ENCODE assay signal across 12 cellular contexts in genomic region chr20:38599410-38599882, GRCh38. TPM values are rescaled to one million over a fixed set of nuclear protein-coding genes. Genes with fewer than 3 reads are reported as not detected.
A peak's percentile ranks its signal among the peaks of the same experiment; 100 is the strongest.
DNase-seq lines count a peak whose midpoint lies in the region; ATAC-seq and TF ChIP-seq lines count a peak whose summit lies in the region.
"Had no signal": no experiment of that assay in that cellular context is flagged by ENCODE, and none has a peak within 500 bp of the region (broad histone marks: within the 10 kb centered on the region; RNA-seq: fewer than 3 reads in every experiment).

No MANE protein-coding gene starts in this region.

- no peak overlapping the region for H3K27ac ChIP-seq in SJCRH30
- no peak overlapping the region for H3K27ac ChIP-seq in heart left ventricle
- H3K27ac ChIP-seq in psoas muscle, result no peak overlapping the region
- H3K27ac ChIP-seq: neural progenitor cell had no signal

- TF ChIP-seq CTCF in heart left ventricle (IDR thresholded peaks at IDR 0.05) (no peak), psoas muscle (IDR thresholded peaks at IDR 0.05) (no peak)

- H3K36me3 ChIP-seq in SJCRH30, result no peaks in the 10 kb centered on the region
- H3K36me3 ChIP-seq in heart left ventricle, result no peaks in the 10 kb centered on the region
- no peaks in the 10 kb centered on the region for H3K36me3 ChIP-seq in psoas muscle (ENCODE audit: insufficient read depth in 1 of 2, low read depth in 1 of 2)
- H3K36me3 ChIP-seq: neural progenitor cell had no signal

- H3K4me1 ChIP-seq in SJCRH30 (no peaks in the 10 kb centered on the region), heart left ventricle (peaks cover 0 to 11% (median 0%) of the 10 kb centered on the region in 12 donors), psoas muscle (no peaks in the 10 kb centered on the region)

- intact Hi-C loops in heart left ventricle (cut with DNase I), result no loop called here
- intact Hi-C loops in psoas muscle (cut with DNase I), result no loop called here

- DNase-seq in HT-29 (ENCODE audit: low spot score), result peak; percentile 81
- DNase-seq in SJCRH30, result peak; percentile 36 to 45
- DNase-seq in heart left ventricle, result peak; percentile 55 to 82 (median 81)
- peak; percentile 28 to 53 for DNase-seq in psoas muscle
- DNase-seq in NCI-H1436 (lab: John Stamatoyannopoulos, UW), result no peak
- DNase-seq: DMS 273 treated with DMSO at 0.1 percent for 48 hours; NCI-H1105; stimulated activated CD4-positive, alpha-beta T cell treated with anti-CD3 and anti-CD28 coated beads, Interleukin-12 subunit alpha, Interleukin-12 subunit beta, amount 100 ng/mL, for 4 hours; T-helper 2 cell had no signal

- ATAC-seq in heart left ventricle, result peak; percentile 90 to 94 (median 91)
- ATAC-seq in psoas muscle, result peak in 1 of 4 donors; percentile 39
- ATAC-seq in GM19035 (IDR thresholded peaks at IDR 0.05; ENCODE audit: unreplicated experiment), result no peak
- ATAC-seq in GM19452 (IDR thresholded peaks at IDR 0.05; ENCODE audit: unreplicated experiment), result no peak

- H3K4me3 ChIP-seq in SJCRH30 (no peak overlapping the region), heart left ventricle (no peak overlapping the region), psoas muscle (no peak overlapping the region)
- H3K4me3 ChIP-seq: neural progenitor cell had no signal

- no peaks in the 10 kb centered on the region for H3K9me3 ChIP-seq in SJCRH30 (replicated peaks)
- H3K9me3 ChIP-seq in heart left ventricle, result no peaks in the 10 kb centered on the region
- H3K9me3 ChIP-seq in psoas muscle, result no peaks in the 10 kb centered on the region

- H3K27me3 ChIP-seq in SJCRH30 (peaks cover 4% of the 10 kb centered on the region; the same call in 1 of the 2 replicates), heart left ventricle (peaks cover 6 to 48% (median 17%) of the 10 kb centered on the region in 9 donors), psoas muscle (ENCODE audit: insufficient read depth in 3 of 3, low read length in 2 of 3) (peaks cover 0 to 52% (median 13%) of the 10 kb centered on the region in 3 donors)

- 18 to 29% (median 21%) methylated on average over 9 of the region's 9 CpGs for WGBS in heart left ventricle, 4 donors
- WGBS in psoas muscle, 3 donors, result 37 to 44% (median 37%) methylated on average over 9 of the region's 9 CpGs

- no peak for TF ChIP-seq POLR2A in heart left ventricle (IDR thresholded peaks at IDR 0.05)

RNA-seq across cellular contexts. Expression of gene ARHGAP40, which starts 2.2 kb away (rescaled TPM):
- 0.05 TPM in 1 of 2 replicates, not detected in the other for total RNA-seq in HT-29 (2014; rRNA removed; shearing (Covaris generic))
- total RNA-seq in SJCRH30 (2014; rRNA removed; shearing (Covaris generic)), result not detected in 2 replicates
- total RNA-seq in heart left ventricle (not detected), psoas muscle (not detected)
- polyA plus RNA-seq in heart left ventricle (under 1 TPM in 1 of 2 donors, not detected in 1; 0.03 TPM), psoas muscle (under 1 TPM in 2 of 3 donors, not detected in 1; 0.03 to 0.04 TPM)

RNA-seq across cellular contexts. Expression of gene ADIG, which starts 18.4 kb away (rescaled TPM):
- total RNA-seq in HT-29 (2014; rRNA removed; shearing (Covaris generic)), result not detected in 2 replicates
- not detected in 2 replicates for total RNA-seq in SJCRH30 (2014; rRNA removed; shearing (Covaris generic))
- total RNA-seq in heart left ventricle (not detected), psoas muscle (not detected)
- polyA plus RNA-seq in heart left ventricle (not detected), psoas muscle (not detected)

Comparison
In these comparisons a context has a peak if more than half of its experiments do, and no peak if none do; other contexts are left out.
1. ATAC-seq: peak in heart left ventricle (4 of 4); none in GM19035 (single experiment) and GM19452 (single experiment).